Comparison of ENCODE assay signal across 8 cellular contexts in the genomic region with DNA sequence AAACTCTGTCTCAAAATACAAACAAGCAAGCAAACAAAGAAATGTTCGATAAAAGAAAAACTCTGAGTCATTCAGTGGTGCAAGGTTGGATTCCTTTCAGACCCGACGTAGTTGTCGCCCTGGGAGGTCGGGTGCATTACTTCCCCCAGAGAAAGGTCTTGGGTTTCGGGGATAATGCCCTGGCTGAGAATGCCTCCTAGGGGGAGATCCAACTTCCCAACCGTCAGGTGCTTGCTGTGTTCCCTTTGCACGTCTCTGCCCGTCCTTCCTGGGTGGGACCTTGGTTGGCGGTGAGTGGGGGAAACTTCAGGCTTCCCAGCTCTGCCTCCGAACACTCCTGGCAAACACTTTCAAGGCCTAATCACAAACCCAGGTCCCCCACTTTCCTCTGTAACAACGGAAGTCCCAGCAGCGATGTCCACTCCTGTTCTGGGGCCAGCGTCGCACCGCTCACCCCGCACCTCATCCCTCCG. TPM values are rescaled to one million over a fixed set of nuclear protein-coding genes. Genes with fewer than 3 reads are reported as not detected.
DNase-seq lines count a peak whose midpoint lies in the region; ATAC-seq, FAIRE-seq and TF ChIP-seq lines count a peak whose summit lies in the region.

No MANE protein-coding gene starts in this region.

- TF ChIP-seq EP300 in A549 (IDR thresholded peaks at IDR 0.05): no peak

- peak overlapping the region; percentile 92 for H3K9ac ChIP-seq in endocrine pancreas (ENCODE audit: control insufficient read depth, insufficient read depth, low read length)

- H3K4me1 ChIP-seq in A549 (0 out of 3 replicates have a peak, but pooled peaks cover 15% of the 10 kb centered on the region), endocrine pancreas (ENCODE audit: control insufficient read depth, insufficient read depth, low read length) (peaks cover 8% of the 10 kb centered on the region), urinary bladder (ENCODE audit: insufficient read depth) (no peaks in the 10 kb centered on the region)

- TF ChIP-seq CTCF in A549 (IDR thresholded peaks at IDR 0.05) (no peak), VCaP (conservative IDR thresholded peaks at IDR 0.05) (no peak), GM10248 (IDR thresholded peaks at IDR 0.05; ENCODE audit: control extremely low read depth, extremely low read depth, low read depth, missing control alignments) (no peak)

- CTCF ChIA-PET in A549 (lab: Yijun Ruan, JAX) (interaction anchor here (0.8 to 1.8 kb wide), 4 partner anchors 11 to 140 kb away, joined by 3 to 8 read pairs (median 3); no protein-coding TSS in a partner anchor), GM10248 (lab: Yijun Ruan, JAX) (interaction anchor here (1.5 to 6.1 kb wide), 6 partner anchors 10 to 140 kb away, joined by 4 to 35 read pairs (median 8); no protein-coding TSS in a partner anchor)

- H3K4me3 ChIP-seq in A549 (peak overlapping the region; percentile 85), endocrine pancreas (ENCODE audit: control insufficient read depth, insufficient read depth, low read length) (peak overlapping the region; percentile 79), urinary bladder (ENCODE audit: low read depth, low read length) (peak overlapping the region; percentile 53)
- H3K4me3 ChIP-seq in Jurkat, Clone E6-1 (ENCODE audit: low read length): peak overlapping the region; percentile 95

- H3K27me3 ChIP-seq in endocrine pancreas (ENCODE audit: control insufficient read depth, insufficient read depth, low read length): no peaks in the 10 kb centered on the region

- 0% methylated on average over 18 of the region's 18 CpGs for WGBS in A549 (ENCODE audit: missing lambda C conversion rate)
- under 1% methylated on average over 18 of the region's 18 CpGs for whole genome bisulfite sequencing in urinary bladder

- peak; percentile 35 to 39 for ATAC-seq in A549
- peak; percentile 13 for ATAC-seq in GM18508 (IDR thresholded peaks at IDR 0.05; ENCODE audit: insufficient read depth, unreplicated experiment)

- H3K4me2 ChIP-seq in A549: peak overlapping the region; percentile 77

- no peak for TF ChIP-seq RAD21 in A549 (conservative IDR thresholded peaks at IDR 0.05 in 1 of 2, IDR thresholded peaks at IDR 0.05 in 1 of 2)

- DNase-seq in A549 (ENCODE audit: low read depth in 1 of 2, low spot score in 1 of 2) (peak in 1 of 2 experiments; percentile 36), mucosa of gallbladder (ENCODE audit: low spot score) (peak; percentile 28), GM10248 (ENCODE audit: extremely low spot score) (no peak)
- DNase-seq in Jurkat, Clone E6-1 (ENCODE audit: low read depth, low spot score): no peak

- H3K36me3 ChIP-seq in endocrine pancreas (ENCODE audit: control insufficient read depth, insufficient read depth, low read length) (no peaks in the 10 kb centered on the region), urinary bladder (ENCODE audit: insufficient read depth) (no peaks in the 10 kb centered on the region)

- POLR2A ChIA-PET in A549 (lab: Yijun Ruan, JAX): no interaction called here
- POLR2A ChIA-PET in GM10248 (lab: Yijun Ruan, JAX): interaction anchor here (0.6 kb wide), 1 partner anchor 11 kb away, joined by 3 read pairs; no protein-coding TSS in a partner anchor

- peak overlapping the region; percentile 90 to 98 for H3K27ac ChIP-seq in A549
- peak overlapping the region; percentile 85 for H3K27ac ChIP-seq in VCaP
- H3K27ac ChIP-seq in urinary bladder (ENCODE audit: low read depth): peak overlapping the region; percentile 34

- no peak for TF ChIP-seq POLR2A in A549 (IDR thresholded peaks at IDR 0.05; ENCODE audit: low read length)

- H3K9me3 ChIP-seq in A549 (no peaks in the 10 kb centered on the region), endocrine pancreas (ENCODE audit: control insufficient read depth, low read length) (no peaks in the 10 kb centered on the region)

- no peak for FAIRE-seq in A549 (lab: Jason Lieb, UNC)

TF ChIP-seq in A549, 52 proteins besides CTCF, POLR2A, EP300 and RAD21:
- TF ChIP-seq ZFP36 (IDR thresholded peaks at IDR 0.05; ENCODE audit: borderline replicate concordance, partially characterized antibody): no peak
- TF ChIP-seq KDM5A (IDR thresholded peaks at IDR 0.05): no peak
- no peak for TF ChIP-seq ESRRA (IDR thresholded peaks at IDR 0.05; ENCODE audit: borderline replicate concordance, low read length)
- TF ChIP-seq, protein P1, sequence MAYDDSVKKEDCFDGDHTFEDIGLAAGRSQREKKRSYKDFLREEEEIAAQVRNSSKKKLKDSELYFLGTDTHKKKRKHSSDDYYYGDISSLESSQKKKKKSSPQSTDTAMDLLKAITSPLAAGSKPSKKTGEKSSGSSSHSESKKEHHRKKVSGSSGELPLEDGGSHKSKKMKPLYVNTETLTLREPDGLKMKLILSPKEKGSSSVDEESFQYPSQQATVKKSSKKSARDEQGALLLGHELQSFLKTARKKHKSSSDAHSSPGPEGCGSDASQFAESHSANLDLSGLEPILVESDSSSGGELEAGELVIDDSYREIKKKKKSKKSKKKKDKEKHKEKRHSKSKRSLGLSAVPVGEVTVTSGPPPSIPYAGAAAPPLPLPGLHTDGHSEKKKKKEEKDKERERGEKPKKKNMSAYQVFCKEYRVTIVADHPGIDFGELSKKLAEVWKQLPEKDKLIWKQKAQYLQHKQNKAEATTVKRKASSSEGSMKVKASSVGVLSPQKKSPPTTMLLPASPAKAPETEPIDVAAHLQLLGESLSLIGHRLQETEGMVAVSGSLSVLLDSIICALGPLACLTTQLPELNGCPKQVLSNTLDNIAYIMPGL (CRISPR knock-in tag; IDR thresholded peaks at IDR 0.05; ENCODE audit: borderline replicate concordance): no peak
- TF ChIP-seq, protein P2, sequence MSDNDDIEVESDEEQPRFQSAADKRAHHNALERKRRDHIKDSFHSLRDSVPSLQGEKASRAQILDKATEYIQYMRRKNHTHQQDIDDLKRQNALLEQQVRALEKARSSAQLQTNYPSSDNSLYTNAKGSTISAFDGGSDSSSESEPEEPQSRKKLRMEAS (IDR thresholded peaks at IDR 0.05): no peak
- no peak for TF ChIP-seq MAZ (IDR thresholded peaks at IDR 0.05; ENCODE audit: borderline replicate concordance, low read depth, low read length)
- TF ChIP-seq RARB (CRISPR knock-in tag; IDR thresholded peaks at IDR 0.05): no peak
- TF ChIP-seq JUN (IDR thresholded peaks at IDR 0.05): no peak
- no peak for TF ChIP-seq ATOH8 (CRISPR knock-in tag; IDR thresholded peaks at IDR 0.05; ENCODE audit: low read depth)
- TF ChIP-seq NFE2L2 (conservative IDR thresholded peaks at IDR 0.05; ENCODE audit: low read length): no peak
- TF ChIP-seq NPAS2 (CRISPR knock-in tag; IDR thresholded peaks at IDR 0.05; ENCODE audit: borderline replicate concordance): no peak
- no peak for TF ChIP-seq JUNB (IDR thresholded peaks at IDR 0.05)
- no peak for TF ChIP-seq ZC3H11A (IDR thresholded peaks at IDR 0.05)
- no peak for TF ChIP-seq EHF (CRISPR knock-in tag; IDR thresholded peaks at IDR 0.05)
- no peak for TF ChIP-seq POLR2AphosphoS2 (conservative IDR thresholded peaks at IDR 0.05; ENCODE audit: low read length)
- TF ChIP-seq HOXB13 (CRISPR knock-in tag; IDR thresholded peaks at IDR 0.05; ENCODE audit: low read depth): no peak

RNA-seq across cellular contexts. Expression of gene TPGS2, which starts 0.6 kb away (rescaled TPM):
- polyA plus RNA-seq in A549 (2011; rRNA removed) (143 and 187 TPM in 2 replicates), A549 (2017; fragmentation: RNase III; extraction: RNeasy Plus Mini Kit Qiagen cat#74134 plus additional on column Dnase treatment) (71.9 to 73.3 TPM (median 73.1 TPM) in 3 replicates), urinary bladder (63.7 TPM)
- 117 and 140 TPM in 2 replicates for polyA plus RNA-seq in A549 (2012; cell fraction: cytosol; rRNA removed)
- polyA plus RNA-seq in A549 (2012; cell fraction: nucleus; rRNA removed): 34.4 and 44.0 TPM in 2 replicates
- 142 and 145 TPM in 2 replicates for polyA minus RNA-seq in A549 (2011; rRNA and poly(A)+ RNA removed)
- 231 TPM for polyA plus RNA-seq in Jurkat, Clone E6-1 (2012; ENCODE audit: insufficient read depth, insufficient read length)
- total RNA-seq in mucosa of gallbladder (66.3 TPM), urinary bladder (73.8 TPM)

RNA-seq across cellular contexts. Expression of gene KIAA1328, which starts 0.7 kb away (rescaled TPM):
- polyA plus RNA-seq in A549 (2011; rRNA removed) (3.9 and 4.0 TPM in 2 replicates), A549 (2017; fragmentation: RNase III; extraction: RNeasy Plus Mini Kit Qiagen cat#74134 plus additional on column Dnase treatment) (1.5 to 2.1 TPM (median 1.7 TPM) in 3 replicates), urinary bladder (5.4 TPM)
- 1.1 and 1.2 TPM in 2 replicates for polyA plus RNA-seq in A549 (2012; cell fraction: cytosol; rRNA removed)
- 0.96 and 2.3 TPM in 2 replicates for polyA plus RNA-seq in A549 (2012; cell fraction: nucleus; rRNA removed)
- 6.7 and 7.4 TPM in 2 replicates for polyA minus RNA-seq in A549 (2011; rRNA and poly(A)+ RNA removed)
- 4.1 TPM for polyA plus RNA-seq in Jurkat, Clone E6-1 (2012; ENCODE audit: insufficient read depth, insufficient read length)
- total RNA-seq in mucosa of gallbladder (5.7 TPM), urinary bladder (34.6 TPM)

Comparison
In these comparisons a context has a peak if more than half of its experiments do, and no peak if none do; other contexts are left out.
1. H3K27ac ChIP-seq: peak in every context shown above with its lines; median percentile 94 in A549; 85 in VCaP; 34 in urinary bladder.